8 cellular contexts compared by ENCODE assay signal in genomic region chr14:22981090-22982012, GRCh38. TPM values are rescaled to one million over a fixed set of nuclear protein-coding genes. Genes with fewer than 3 reads are reported as not detected.
DNase-seq lines count a peak whose midpoint lies in the region; ATAC-seq and TF ChIP-seq lines count a peak whose summit lies in the region.

No MANE protein-coding gene starts in this region.

- H3K9ac ChIP-seq in BLaER1 (peak overlapping the region; percentile 85), MM.1S (ENCODE audit: low read length) (no peak overlapping the region)

- peaks cover 2% of the 10 kb centered on the region for H3K36me3 Mint-ChIP-seq in central memory CD8-positive, alpha-beta T cell (ENCODE audit: insufficient read depth)

- no peaks in the 10 kb centered on the region for H3K9me2 ChIP-seq in MM.1S (replicated peaks; ENCODE audit: insufficient read depth, low read length)

- H4K20me1 ChIP-seq in BLaER1 (peaks cover 33% of the 10 kb centered on the region), MM.1S (ENCODE audit: insufficient read depth, low read length) (no peaks in the 10 kb centered on the region)

- H3K27me3 ChIP-seq in BLaER1 (peaks cover 22% of the 10 kb centered on the region), MM.1S (replicated peaks; ENCODE audit: insufficient read depth, low read length) (peaks cover 8% of the 10 kb centered on the region), lung (ENCODE audit: control insufficient read depth, insufficient read depth) (no peaks in the 10 kb centered on the region), transverse colon (peaks cover 17% of the 10 kb centered on the region)

- no peak overlapping the region for H3K27ac Mint-ChIP-seq in central memory CD8-positive, alpha-beta T cell (ENCODE audit: low read depth)

- no peaks in the 10 kb centered on the region for H3F3A ChIP-seq in MM.1S (ENCODE audit: insufficient read depth, low read length)

- intact Hi-C loops in transverse colon (cut with DNase I; ENCODE audit: low total_unique reads), result no loop called here

- 0 out of 2 replicates have a peak overlapping the region, but pooled peaks have one; percentile 31 for H2AFZ ChIP-seq in MM.1S (ENCODE audit: low read length)

- TF ChIP-seq POLR2A in transverse colon (IDR thresholded peaks at IDR 0.05), result no peak

- H3K79me2 ChIP-seq in MM.1S (ENCODE audit: low read length), result no peaks in the 10 kb centered on the region

- 3 to 4% methylated on average over 87 to 91 of the region's 91 CpGs for WGBS in lung, 2 donors
- 7% methylated on average over 54 of the region's 91 CpGs; no CpG with 5 or more reads in 1 of the 2 donors for WGBS in transverse colon (ENCODE audit: low coverage in 1 of 2), 2 donors

- no peak for DNase-seq in MM.1S
- no peak for DNase-seq in central memory CD8-positive, alpha-beta T cell (ENCODE audit: low spot score in 2 of 2)
- no peak for DNase-seq in lung (ENCODE audit: low spot score)
- no peak for DNase-seq in transverse colon
- no peak for DNase-seq in HEK293T (ENCODE audit: extremely low spot score)
- DNase-seq in medulla oblongata (ENCODE audit: extremely low spot score), result no peak
- DNase-seq in HUDEP-2 (lab: John Stamatoyannopoulos, UW; ENCODE audit: unreplicated experiment in 76 of 76), result no peak

- H3K4me2 ChIP-seq in BLaER1 (peak overlapping the region; percentile 97), MM.1S (ENCODE audit: low read depth, low read length) (peak overlapping the region; percentile 54; the same call in 1 of the 2 replicates)

- H3K4me3 Mint-ChIP-seq in central memory CD8-positive, alpha-beta T cell, result peak overlapping the region; percentile 42

- no peak for TF ChIP-seq CTCF in MM.1S (IDR thresholded peaks at IDR 0.05; ENCODE audit: low read length)
- TF ChIP-seq CTCF in lung (IDR thresholded peaks at IDR 0.05; ENCODE audit: control extremely low read depth, extremely low read depth), result no peak
- no peak for TF ChIP-seq CTCF in transverse colon (IDR thresholded peaks at IDR 0.05)

- H3K9me3 ChIP-seq in BLaER1 (no peaks in the 10 kb centered on the region), MM.1S (replicated peaks; ENCODE audit: insufficient read depth, low read length) (no peaks in the 10 kb centered on the region), lung (ENCODE audit: control insufficient read depth in 2 of 2, insufficient read depth in 1 of 2, low read length in 1 of 2) (no peaks in the 10 kb centered on the region), transverse colon (no peaks in the 10 kb centered on the region)

- no peaks in the 10 kb centered on the region for H3K4me1 Mint-ChIP-seq in central memory CD8-positive, alpha-beta T cell

- peaks cover 70% of the 10 kb centered on the region for H3K4me1 ChIP-seq in BLaER1
- no peaks in the 10 kb centered on the region for H3K4me1 ChIP-seq in MM.1S (ENCODE audit: low read length)
- peaks cover 0 to 18% of the 10 kb centered on the region in 2 donors for H3K4me1 ChIP-seq in lung (ENCODE audit: control insufficient read depth in 2 of 2, insufficient read depth in 2 of 2, low read length in 2 of 2)
- peaks cover 11 to 67% (median 44%) of the 10 kb centered on the region in 4 donors for H3K4me1 ChIP-seq in transverse colon

- peaks cover 6% of the 10 kb centered on the region for H3K27me3 Mint-ChIP-seq in central memory CD8-positive, alpha-beta T cell

- H3K27ac ChIP-seq in BLaER1 (peak overlapping the region; percentile 82), MM.1S (ENCODE audit: low read length) (no peak overlapping the region), lung (ENCODE audit: low read depth in 1 of 2, low read length in 1 of 2) (peak overlapping the region; percentile 69 to 92), transverse colon (peak overlapping the region; percentile 66 to 86 (median 77))

- H3K9me3 Mint-ChIP-seq in central memory CD8-positive, alpha-beta T cell, result no peaks in the 10 kb centered on the region

- CTCF ChIA-PET in HEK293T (lab: Yijun Ruan, JAX), result interaction anchor here (1.0 to 7.0 kb wide), 5 partner anchors 9 to 425 kb away, joined by 3 to 159 read pairs (median 7); partner anchors contain the start of gene CDH24

- H3K36me3 ChIP-seq in BLaER1 (peaks cover 21% of the 10 kb centered on the region), MM.1S (replicated peaks; ENCODE audit: insufficient read depth, low read length) (no peaks in the 10 kb centered on the region), lung (ENCODE audit: control insufficient read depth in 2 of 2, insufficient read depth in 2 of 2, low read length in 2 of 2) (no peaks in the 10 kb centered on the region), transverse colon (no peaks in the 10 kb centered on the region)

- in situ Hi-C loops in transverse colon (cut with MboI; ENCODE audit: low pct_ligation_motif_present in 1 of 4, low pct_unique_long_range_greater_than_20kb in 1 of 4, low sequenced_read_pairs in 3 of 4), result loop anchor here in 1 of 4 donors (10.0 kb wide), 1 partner anchor 83 kb away; no protein-coding TSS in a partner anchor

- ATAC-seq in central memory CD8-positive, alpha-beta T cell (replicated peaks; ENCODE audit: extremely low read depth, poor library complexity, severe bottlenecking), result no peak
- ATAC-seq in lung (ENCODE audit: insufficient read depth, low FRiP score), result peak; percentile 23

- no peak for TF ChIP-seq EP300 in transverse colon (IDR thresholded peaks at IDR 0.05; ENCODE audit: low read depth)

- H3K4me3 ChIP-seq in BLaER1 (peak overlapping the region; percentile 88), MM.1S (ENCODE audit: low read length) (peak overlapping the region; percentile 40; the same call in 1 of the 2 replicates), lung (peak overlapping the region; percentile 67), transverse colon (peak overlapping the region; percentile 44 to 67 (median 56))

- POLR2A ChIA-PET in HEK293T (lab: Yijun Ruan, JAX), result interaction anchor here (0.6 to 6.1 kb wide), 14 partner anchors 7 to 425 kb away, joined by 3 to 56 read pairs (median 8); partner anchors contain the start of genes ACIN1, C14orf119, HAUS4 and PRMT5

TF ChIP-seq in HEK293T, 16 proteins besides CTCF, POLR2A, EP300 and RAD21:
- TF ChIP-seq LEF1 (IDR thresholded peaks at IDR 0.05; ENCODE audit: borderline replicate concordance) (no peak), TARDBP (IDR thresholded peaks at IDR 0.05) (no peak), ARNT (IDR thresholded peaks at IDR 0.05) (no peak), L3MBTL2 (conservative IDR thresholded peaks at IDR 0.05) (no peak), FOXK2 (IDR thresholded peaks at IDR 0.05) (no peak), FOXA1 (IDR thresholded peaks at IDR 0.05) (no peak), HDGF (IDR thresholded peaks at IDR 0.05; ENCODE audit: borderline replicate concordance) (no peak), ZNF384 (IDR thresholded peaks at IDR 0.05) (no peak), PKNOX1 (IDR thresholded peaks at IDR 0.05) (no peak), ELF4 (IDR thresholded peaks at IDR 0.05) (no peak), CTBP1 (IDR thresholded peaks at IDR 0.05; ENCODE audit: borderline replicate concordance) (no peak), NFRKB (IDR thresholded peaks at IDR 0.05) (no peak), SP1 (IDR thresholded peaks at IDR 0.05) (no peak)

RNA-seq across cellular contexts. Expression of gene AJUBA, which starts 1.0 kb away (rescaled TPM):
- total RNA-seq in lung, result 10 to 100 TPM; 33.8 to 34.2 TPM
- 10 to 100 TPM in 1 of 2 donors, 1 to 10 TPM in 1; 7.2 to 23.7 TPM for polyA plus RNA-seq in lung
- total RNA-seq in transverse colon, result 1 to 10 TPM in 3 of 4 donors, not detected in 1; 1.8 to 5.2 (median 3.7) TPM

RNA-seq across cellular contexts. Expression of gene HAUS4, which starts 24.5 kb away (rescaled TPM):
- 10 to 100 TPM; 47.2 to 49.0 TPM for total RNA-seq in lung
- 10 to 100 TPM; 28.3 to 45.5 TPM for polyA plus RNA-seq in lung
- total RNA-seq in transverse colon, result 10 to 100 TPM; 66.2 to 98.9 (median 85.1) TPM

RNA-seq across cellular contexts. Expression of gene C14orf93, which starts 28.6 kb away (rescaled TPM):
- 10 to 100 TPM; 10.3 to 14.9 TPM for total RNA-seq in lung
- polyA plus RNA-seq in lung, result 1 to 10 TPM; 7.5 to 8.4 TPM
- total RNA-seq in transverse colon, result 10 to 100 TPM; 17.1 to 41.2 (median 23.9) TPM

RNA-seq across cellular contexts. Expression of gene PRMT5, which starts 52.2 kb away (rescaled TPM):
- total RNA-seq in lung (10 to 100 TPM; 45.6 to 54.7 TPM), transverse colon (10 to 100 TPM; 32.2 to 92.3 (median 43.4) TPM)
- 10 to 100 TPM; 19.2 to 56.5 TPM for polyA plus RNA-seq in lung

RNA-seq across cellular contexts. Expression of gene PSMB5, which starts 53.3 kb away (rescaled TPM):
- 100 to 1,000 TPM in 1 of 2 donors, 10 to 100 TPM in 1; 64.8 to 107 TPM for total RNA-seq in lung
- polyA plus RNA-seq in lung, result 100 to 1,000 TPM in 1 of 2 donors, 10 to 100 TPM in 1; 94.6 to 147 TPM
- 10 to 100 TPM in 3 of 4 donors, 1 to 10 TPM in 1; 8.6 to 85.1 (median 42.5) TPM for total RNA-seq in transverse colon

Comparison
In these comparisons a context has a peak if more than half of its experiments do, and no peak if none do; other contexts are left out.
1. RNA of gene AJUBA, which starts 1.0 kb away (total RNA-seq): 33.8 to 34.2 TPM in lung; 1.8 to 5.2 TPM in transverse colon; every median in the first group is over 4 times any median in the second.
2. Peak in every context shown above with its lines, with median percentiles within 50 percentile points of each other: H3K4me3 ChIP-seq.